ENCODE assay signal across 8 cellular contexts in genomic region chr10:101569838-101570763, GRCh38. TPM values are rescaled to one million over a fixed set of nuclear protein-coding genes. Genes with fewer than 3 reads are reported as not detected.
A peak's percentile ranks its signal among the peaks of the same experiment; 100 is the strongest.
DNase-seq lines count a peak whose midpoint lies in the region; ATAC-seq and TF ChIP-seq lines count a peak whose summit lies in the region.

No MANE protein-coding gene starts in this region.

- no peaks in the 10 kb centered on the region for H3K9me3 Mint-ChIP-seq in CD4-positive, alpha-beta T cell

- peak; percentile 93 for TF ChIP-seq CTCF in CD4-positive, alpha-beta T cell (IDR thresholded peaks at IDR 0.05)
- peak in 1 of 3 donors; percentile 37 for TF ChIP-seq CTCF in omental fat pad (IDR thresholded peaks at IDR 0.05)
- TF ChIP-seq CTCF in suprapubic skin (IDR thresholded peaks at IDR 0.05), result peak; percentile 66 to 97

- TF ChIP-seq EP300 in suprapubic skin (IDR thresholded peaks at IDR 0.05), result no peak

- CTCF ChIA-PET in CD4-positive, alpha-beta T cell (lab: Charles Lee), result interaction anchor here (0.6 to 3.0 kb wide), 4 partner anchors 12 to 360 kb away, joined by 3 to 16 read pairs (median 6); partner anchors contain the start of genes DPCD and POLL

- H3K4me3 Mint-ChIP-seq in CD4-positive, alpha-beta T cell, result peak overlapping the region; percentile 77

- H3K36me3 Mint-ChIP-seq in CD4-positive, alpha-beta T cell (ENCODE audit: low read depth), result no peaks in the 10 kb centered on the region

- H3K36me3 ChIP-seq in SJCRH30 (no peaks in the 10 kb centered on the region), suprapubic skin (no peaks in the 10 kb centered on the region)

- H3K27me3 Mint-ChIP-seq in CD4-positive, alpha-beta T cell, result peaks cover 46% of the 10 kb centered on the region

- POLR2A ChIA-PET in CD4-positive, alpha-beta T cell (lab: Charles Lee), result interaction anchor here (0.6 to 1.5 kb wide), 2 partner anchors 34 to 344 kb away, joined by 3 read pairs; no protein-coding TSS in a partner anchor

- H3K27me3 ChIP-seq in CD4-positive, alpha-beta T cell (ENCODE audit: control insufficient read depth, insufficient read depth, low read length), result peaks cover 46% of the 10 kb centered on the region
- no peaks in the 10 kb centered on the region for H3K27me3 ChIP-seq in SJCRH30
- peaks cover 48% of the 10 kb centered on the region for H3K27me3 ChIP-seq in suprapubic skin

- no peak for TF ChIP-seq POLR2A in suprapubic skin (IDR thresholded peaks at IDR 0.05)

- intact Hi-C loops in CD4-positive, alpha-beta T cell (cut with DNase I, micrococcal nuclease), result loop anchor here (1.0 to 10.0 kb wide), 7 partner anchors 33 to 409 kb away; no protein-coding TSS in a partner anchor

- 1% methylated on average over 24 of the region's 61 CpGs for WGBS in suprapubic skin

- no peaks in the 10 kb centered on the region for H3K9me3 ChIP-seq in CD4-positive, alpha-beta T cell (ENCODE audit: control insufficient read depth, low read length)
- H3K9me3 ChIP-seq in SJCRH30 (replicated peaks) (peaks cover 5% of the 10 kb centered on the region), suprapubic skin (no peaks in the 10 kb centered on the region)

- H3K27ac Mint-ChIP-seq in CD4-positive, alpha-beta T cell, result no peak overlapping the region

- peak; percentile 92 for ATAC-seq in CD4-positive, alpha-beta T cell (ENCODE audit: poor library complexity)
- ATAC-seq in GM19395 (IDR thresholded peaks at IDR 0.05; ENCODE audit: unreplicated experiment), result peak; percentile 81
- peak; percentile 85 for ATAC-seq in omental fat pad (ENCODE audit: low FRiP score)

- peaks cover 5% of the 10 kb centered on the region for H3K4me1 ChIP-seq in SJCRH30
- peaks cover 26% of the 10 kb centered on the region for H3K4me1 ChIP-seq in suprapubic skin

- H3K4me3 ChIP-seq in SJCRH30, result peak overlapping the region; percentile 69
- peak overlapping the region; percentile 61 for H3K4me3 ChIP-seq in suprapubic skin

- H3K4me1 Mint-ChIP-seq in CD4-positive, alpha-beta T cell (ENCODE audit: low read depth), result no peaks in the 10 kb centered on the region

- H3K27ac ChIP-seq in CD4-positive, alpha-beta T cell (ENCODE audit: low read depth, low read length), result no peak overlapping the region
- H3K27ac ChIP-seq in SJCRH30 (no peak overlapping the region), suprapubic skin (no peak overlapping the region)

- peak; percentile 65 to 85 (median 76) for DNase-seq in CD4-positive, alpha-beta T cell
- DNase-seq in HUDEP-2 (lab: John Stamatoyannopoulos, UW; ENCODE audit: unreplicated experiment in 76 of 76) (peak in 68 of 76 experiments; percentile 6 to 93 (median 66)), SJCRH30 (peak; percentile 84 to 90), glomerular visceral epithelial cell (ENCODE audit: extremely low spot score) (peak; percentile 71), omental fat pad (ENCODE audit: low spot score) (peak; percentile 82), suprapubic skin (ENCODE audit: low spot score in 2 of 2) (peak in 1 of 2 donors; percentile 84)
- DNase-seq in activated naive CD4-positive, alpha-beta T cell treated with Interleukin-2 at 50 U/mL for 16 hours, result peak; percentile 81

RNA-seq across cellular contexts. Expression of gene POLL, which starts 18.0 kb away (rescaled TPM):
- 10 to 100 TPM; 23.3 to 24.3 TPM for total RNA-seq in CD4-positive, alpha-beta T cell
- 10.5 and 12.6 TPM in 2 replicates for total RNA-seq in SJCRH30 (2014; rRNA removed; shearing (Covaris generic))
- total RNA-seq in omental fat pad (10 to 100 TPM; 10.8 to 22.0 (median 16.1) TPM), suprapubic skin (10 to 100 TPM; 13.5 to 32.3 (median 20.6) TPM)

RNA-seq across cellular contexts. Expression of gene DPCD, which starts 18.0 kb away (rescaled TPM):
- total RNA-seq in CD4-positive, alpha-beta T cell, result under 1 TPM; 0.31 to 0.96 TPM
- 35.7 and 36.2 TPM in 2 replicates for total RNA-seq in SJCRH30 (2014; rRNA removed; shearing (Covaris generic))
- total RNA-seq in omental fat pad, result 10 to 100 TPM in 3 of 4 donors, 1 to 10 TPM in 1; 9.8 to 16.9 (median 13.0) TPM
- 10 to 100 TPM in 3 of 4 donors, 1 to 10 TPM in 1; 9.3 to 14.4 (median 11.5) TPM for total RNA-seq in suprapubic skin

Comparison
In these comparisons a context has a peak if more than half of its experiments do, and no peak if none do; other contexts are left out.
1. RNA of gene DPCD, which starts 18.0 kb away (total RNA-seq): 35.7 to 36.2 TPM in SJCRH30, 9.8 to 16.9 TPM in omental fat pad and 9.3 to 14.4 TPM in suprapubic skin; 0.31 to 0.96 TPM in CD4-positive, alpha-beta T cell; every median in the first group is over 4 times any median in the second.
2. Peak in every context shown above with its lines, with median percentiles within 50 percentile points of each other: ATAC-seq.